ENCODE assay signal across 8 cellular contexts in genomic region chr17:28644782-28645575, GRCh38. TPM values are rescaled to one million over a fixed set of nuclear protein-coding genes. Genes with fewer than 3 reads are reported as not detected.
DNase-seq lines count a peak whose midpoint lies in the region; ATAC-seq and TF ChIP-seq lines count a peak whose summit lies in the region.

Gene BLTP2 (minus strand): TSS chr17:28645158. CDS start chr17:28645056, 102 bp downstream.

- H3K9me3 ChIP-seq in Panc1 (ENCODE audit: control insufficient read depth, insufficient read depth, low read depth, low read length) = no peaks in the 10 kb centered on the region
- H3K9me3 ChIP-seq in muscle layer of duodenum (ENCODE audit: control insufficient read depth in 1 of 2, low read length in 2 of 2) = no peaks in the 10 kb centered on the region

- peaks cover 28% of the 10 kb centered on the region for H3K36me3 Mint-ChIP-seq in activated T-cell treated with anti-CD3 and anti-CD28 coated beads, Interleukin-2, amount 50 U/mL, for 4 hours (ENCODE audit: insufficient read depth)

- no peak for TF ChIP-seq CTCF in Panc1 (IDR thresholded peaks at IDR 0.05)

- H3K4me1 ChIP-seq in Panc1 (ENCODE audit: control insufficient read depth, insufficient read depth, low read length) (peaks cover 28% of the 10 kb centered on the region), muscle layer of duodenum (ENCODE audit: control insufficient read depth in 1 of 2, insufficient read depth in 2 of 2, low read length in 2 of 2) (peaks cover 18 to 31% of the 10 kb centered on the region in 2 donors)

- H3K27me3 ChIP-seq in Panc1 (ENCODE audit: control insufficient read depth, insufficient read depth, low read length) = no peaks in the 10 kb centered on the region
- no peaks in the 10 kb centered on the region for H3K27me3 ChIP-seq in muscle layer of duodenum (ENCODE audit: low read depth, low read length)

- POLR2A ChIA-PET in Panc1 (lab: Charles Lee) = interaction anchor here (0.9 to 1.2 kb wide), 2 partner anchors 17 to 74 kb away, joined by 4 to 6 read pairs; partner anchors contain the start of genes RPL23A, SDF2 and SUPT6H

- H3K27ac ChIP-seq in Panc1 (ENCODE audit: low read length) = peak within 1 kb of the TSS; percentile 96
- H3K27ac ChIP-seq in muscle layer of duodenum (ENCODE audit: low read length) = peak within 1 kb of the TSS; percentile 92

- peak; percentile 81 for ATAC-seq in GM21619 (IDR thresholded peaks at IDR 0.05; ENCODE audit: unreplicated experiment)
- ATAC-seq in Panc1 = peak; percentile 98
- ATAC-seq in activated T-cell treated with anti-CD3 and anti-CD28 coated beads, Interleukin-2, amount 50 U/mL, for 4 hours = peak; percentile 99 to 100
- peak; percentile 99 for ATAC-seq in esophagus mucosa

- H3K27me3 Mint-ChIP-seq in activated T-cell treated with anti-CD3 and anti-CD28 coated beads, Interleukin-2, amount 50 U/mL, for 4 hours (ENCODE audit: low read depth) = no peaks in the 10 kb centered on the region

- H3K36me3 ChIP-seq in Panc1 (ENCODE audit: control insufficient read depth, insufficient read depth, low read length) (peaks cover 34% of the 10 kb centered on the region), muscle layer of duodenum (ENCODE audit: control insufficient read depth in 1 of 2, insufficient read depth in 2 of 2, low read length in 2 of 2) (peaks cover 22 to 39% of the 10 kb centered on the region in 2 donors)

- intact Hi-C loops in Panc1 (cut with micrococcal nuclease; ENCODE audit: unreplicated experiment) = no loop called here

- DNase-seq in DMS114 treated with DMSO at 0.1 percent for 48 hours (lab: John Stamatoyannopoulos, UW; ENCODE audit: unreplicated experiment) (peak; percentile 85), KG1 (lab: John Stamatoyannopoulos, UW) (peak; percentile 87), Panc1 (ENCODE audit: low read depth, low spot score) (peak; percentile 65)
- peak; percentile 94 for DNase-seq in activated T-cell treated with anti-CD3 and anti-CD28 coated beads, Interleukin-2, amount 50 U/mL, for 4 hours
- peak; percentile 89 for DNase-seq in stimulated activated CD8-positive, alpha-beta memory T cell treated with anti-CD3 and anti-CD28 coated beads, Interleukin-7, amount 100 ng/mL, for 24 hours (ENCODE audit: low read depth)

- no peaks in the 10 kb centered on the region for H3K9me3 Mint-ChIP-seq in activated T-cell treated with anti-CD3 and anti-CD28 coated beads, Interleukin-2, amount 50 U/mL, for 4 hours

- peak within 1 kb of the TSS; percentile 97 for H3K4me3 Mint-ChIP-seq in activated T-cell treated with anti-CD3 and anti-CD28 coated beads, Interleukin-2, amount 50 U/mL, for 4 hours

- no TSS peak for BruUV-seq in Panc1 (replicated peaks; lab: Mats Ljungman, UMichigan)

- H3K4me1 Mint-ChIP-seq in activated T-cell treated with anti-CD3 and anti-CD28 coated beads, Interleukin-2, amount 50 U/mL, for 4 hours (ENCODE audit: low read depth) = peaks cover 36% of the 10 kb centered on the region

- CTCF ChIA-PET in Panc1 (lab: Charles Lee) = interaction anchor here (0.7 to 0.8 kb wide), 2 partner anchors 18 to 32 kb away, joined by 3 to 4 read pairs; no protein-coding TSS in a partner anchor

- in situ Hi-C loops in Panc1 (cut with HindIII; ENCODE audit: low pct_unique_long_range_greater_than_20kb, low sequenced_read_pairs) = no loop called here

- H3K4me3 ChIP-seq in Panc1 (ENCODE audit: low read depth in 2 of 2, low read length in 2 of 2) = peak within 1 kb of the TSS; percentile 90 to 97
- peak within 1 kb of the TSS; percentile 94 to 95 for H3K4me3 ChIP-seq in muscle layer of duodenum (ENCODE audit: low read depth in 1 of 2, low read length in 2 of 2)

RNA-seq across cellular contexts. Expression of gene BLTP2, which starts in this region (rescaled TPM):
- total RNA-seq in Panc1 (2021; ENCODE audit: unreplicated experiment) (271 TPM), esophagus mucosa (67.9 TPM)
- 142 TPM for polyA plus RNA-seq in Panc1 (2012; ENCODE audit: insufficient read length)
- 100 to 1,000 TPM; 167 to 201 (median 183) TPM for total RNA-seq in activated T-cell treated with anti-CD3 and anti-CD28 coated beads, Interleukin-2, amount 50 U/mL, for 4 hours

Comparison
In these comparisons a context has a peak if more than half of its experiments do, and no peak if none do; other contexts are left out.
1. Peak in every context shown above with its lines: DNase-seq, ATAC-seq, H3K4me3 ChIP-seq and H3K27ac ChIP-seq.